In the genomic region with DNA sequence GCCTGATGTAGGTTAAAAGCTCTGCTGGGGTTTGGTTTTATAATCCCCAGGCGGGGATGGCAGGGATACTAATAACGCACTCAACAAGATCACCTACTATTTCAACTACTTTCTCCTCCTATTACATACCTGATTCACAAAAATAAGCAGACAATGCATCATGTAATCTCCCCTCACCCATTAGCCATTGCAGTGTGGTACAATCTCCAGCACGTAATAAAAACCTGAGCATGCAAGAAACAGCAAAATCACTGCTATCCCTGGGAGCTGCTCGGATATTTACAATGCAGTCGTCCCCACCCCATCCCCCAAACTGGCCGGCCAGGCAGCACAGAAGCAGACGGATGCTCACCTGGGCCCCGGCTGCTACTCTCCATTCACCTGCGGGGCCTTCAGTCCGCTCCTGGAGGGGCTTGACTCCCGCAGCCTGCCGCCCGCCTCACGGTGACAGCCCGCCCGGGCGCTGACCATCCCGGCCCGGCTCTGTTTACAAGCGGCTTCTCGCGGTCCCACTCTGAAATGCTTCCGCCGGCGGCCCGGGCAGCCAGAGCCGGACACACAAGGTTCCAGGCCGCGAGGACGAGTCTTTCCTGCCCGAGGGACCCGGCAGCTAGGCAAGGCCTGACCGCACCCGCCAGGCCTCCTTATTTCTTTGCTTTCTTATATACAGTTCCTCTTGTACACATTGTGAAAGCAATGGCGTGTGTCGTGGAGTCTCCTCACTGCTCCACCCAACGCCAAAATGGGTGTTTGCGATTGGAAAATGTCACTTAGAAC, we compare ENCODE assay signal across 8 cellular contexts. TPM values are rescaled to one million over a fixed set of nuclear protein-coding genes. Genes with fewer than 3 reads are reported as not detected.
DNase-seq lines count a peak whose midpoint lies in the region; ATAC-seq and TF ChIP-seq lines count a peak whose summit lies in the region.

Gene PLEKHM3 (minus strand): TSS at position 491 of the 777 bp plus-strand sequence. CDS start 23,888 bp downstream, outside the sequence.

- TF ChIP-seq CTCF in DND-41 (IDR thresholded peaks at IDR 0.05; ENCODE audit: borderline replicate concordance, extremely low read depth, low read length, poor library complexity, severe bottlenecking) (no peak), foreskin keratinocyte (conservative IDR thresholded peaks at IDR 0.05) (no peak)

- H3K9me3 ChIP-seq in DND-41 (ENCODE audit: insufficient read depth, low read length, severe bottlenecking), result no peaks in the 10 kb centered on the region
- H3K9me3 ChIP-seq in neuron (ENCODE audit: low read length), result no peaks in the 10 kb centered on the region
- H3K9me3 ChIP-seq in subcutaneous abdominal adipose tissue (ENCODE audit: control insufficient read depth in 5 of 5, low read length in 5 of 5), result no peaks in the 10 kb centered on the region

- peaks cover 24% of the 10 kb centered on the region for H3K79me2 ChIP-seq in DND-41 (ENCODE audit: insufficient read depth, low read length)

- peak within 1 kb of the TSS; percentile 88 for H3K27ac ChIP-seq in DND-41 (ENCODE audit: low read length)
- H3K27ac ChIP-seq in foreskin keratinocyte, result peak within 1 kb of the TSS; percentile 41
- H3K27ac ChIP-seq in subcutaneous abdominal adipose tissue (ENCODE audit: low read depth, low read length), result peak within 1 kb of the TSS; percentile 86

- H3K4me3 ChIP-seq in DND-41 (ENCODE audit: low read depth in 1 of 2, low read length in 2 of 2) (peak within 1 kb of the TSS; percentile 41 to 67), neuron (ENCODE audit: low read length) (peak within 1 kb of the TSS; percentile 81), subcutaneous abdominal adipose tissue (ENCODE audit: low read depth in 1 of 5, low read length in 5 of 5) (peak within 1 kb of the TSS; percentile 96 to 100 (median 98))
- peak within 1 kb of the TSS; percentile 83 for H3K4me3 ChIP-seq in Jurkat, Clone E6-1 (ENCODE audit: low read length)

- H3K4me1 ChIP-seq in DND-41 (ENCODE audit: insufficient read depth, low read length), result peaks cover 26% of the 10 kb centered on the region
- H3K4me1 ChIP-seq in foreskin keratinocyte, result peaks cover 10% of the 10 kb centered on the region
- peaks cover 8% of the 10 kb centered on the region for H3K4me1 ChIP-seq in neuron (ENCODE audit: insufficient read depth, low read length)
- H3K4me1 ChIP-seq in subcutaneous abdominal adipose tissue (ENCODE audit: control insufficient read depth in 5 of 5, insufficient read depth in 5 of 5, low read length in 5 of 5), result peaks cover 1 to 30% (median 16%) of the 10 kb centered on the region in 5 donors

- H3K9ac ChIP-seq in DND-41 (ENCODE audit: low read depth, low read length) (peak within 1 kb of the TSS; percentile 67), subcutaneous abdominal adipose tissue (ENCODE audit: low read length in 5 of 5) (peak within 1 kb of the TSS; percentile 93 to 99 (median 96))

- peak within 1 kb of the TSS; percentile 98 for H2AFZ ChIP-seq in DND-41 (ENCODE audit: low read depth, low read length)
- H2AFZ ChIP-seq in neuron (ENCODE audit: low read depth, low read length), result peak within 1 kb of the TSS; percentile 99

- peak within 1 kb of the TSS; percentile 80 for H3K4me2 ChIP-seq in DND-41 (ENCODE audit: insufficient read depth, low read length)

- H3K27me3 ChIP-seq in DND-41 (ENCODE audit: insufficient read depth, low read length, poor library complexity) (no peaks in the 10 kb centered on the region), foreskin keratinocyte (no peaks in the 10 kb centered on the region), neuron (ENCODE audit: insufficient read depth, low read length) (no peaks in the 10 kb centered on the region), subcutaneous abdominal adipose tissue (ENCODE audit: control insufficient read depth in 5 of 5, insufficient read depth in 4 of 5, low read length in 5 of 5) (no peaks in the 10 kb centered on the region)

- H3K36me3 ChIP-seq in DND-41 (ENCODE audit: insufficient read depth, low read length), result no peaks in the 10 kb centered on the region
- no peaks in the 10 kb centered on the region for H3K36me3 ChIP-seq in neuron (ENCODE audit: insufficient read depth, low read length)
- H3K36me3 ChIP-seq in subcutaneous abdominal adipose tissue (ENCODE audit: control insufficient read depth in 5 of 5, insufficient read depth in 5 of 5, low read length in 5 of 5), result no peaks in the 10 kb centered on the region

- no peaks in the 10 kb centered on the region for H4K20me1 ChIP-seq in DND-41 (ENCODE audit: insufficient read depth, low read length)

- DNase-seq in DND-41 (peak; percentile 84), SHP77 treated with DMSO at 0.1 percent for 48 hours (lab: John Stamatoyannopoulos, UW) (peak; percentile 47), activated gamma-delta T cell treated with Interleukin-2 at 50 U/mL for 16 hours (peak; percentile 72), foreskin keratinocyte (peak; percentile 58 to 78)
- DNase-seq in Jurkat, Clone E6-1 (ENCODE audit: low read depth, low spot score), result peak; percentile 58

- ATAC-seq in DND-41 (ENCODE audit: insufficient read depth, low read depth) (peak; percentile 88), GM21619 (IDR thresholded peaks at IDR 0.05; ENCODE audit: unreplicated experiment) (peak; percentile 94), foreskin keratinocyte (peak; percentile 89)

RNA-seq across cellular contexts. Expression of gene PLEKHM3, which starts in this region (rescaled TPM):
- 2.5 TPM for polyA plus RNA-seq in Jurkat, Clone E6-1 (2012; ENCODE audit: insufficient read depth, insufficient read length)
- total RNA-seq in foreskin keratinocyte, result 3.6 and 5.3 TPM in 2 replicates
- 1.4 and 1.5 TPM in 2 replicates for polyA plus RNA-seq in foreskin keratinocyte

Comparison
In these comparisons a context has a peak if more than half of its experiments do, and no peak if none do; other contexts are left out.
1. Peak in every context shown above with its lines: DNase-seq, ATAC-seq, H3K4me3 ChIP-seq and H3K27ac ChIP-seq.